ENCODE assay signal across 18 cellular contexts in the genomic region with DNA sequence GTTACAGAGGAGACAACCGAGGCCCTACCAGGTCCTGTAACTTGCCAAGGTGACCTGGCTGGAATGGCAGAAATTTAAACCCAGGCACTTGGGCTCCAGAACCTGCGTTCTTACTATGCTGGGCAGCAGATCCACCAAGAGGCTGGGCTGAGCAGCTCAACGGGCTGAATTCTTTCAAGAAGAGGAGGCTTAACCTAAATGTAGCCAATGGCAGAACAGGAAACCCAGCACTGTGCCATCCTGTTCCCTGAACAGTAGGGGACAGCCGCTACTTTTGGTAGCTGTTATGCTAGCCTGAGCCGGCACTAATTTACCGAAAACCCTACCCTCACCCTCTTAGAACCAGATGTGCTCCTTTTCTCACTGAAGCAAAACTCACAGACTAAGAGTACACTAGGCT.
DNase-seq lines count a peak whose midpoint lies in the region; ATAC-seq and TF ChIP-seq lines count a peak whose summit lies in the region.
"Had no signal": no experiment of that assay in that cellular context is flagged by ENCODE, and none has a peak within 500 bp of the region (broad histone marks: within the 10 kb centered on the region; RNA-seq: fewer than 3 reads in every experiment).

No MANE protein-coding gene starts in this region.

- H3K4me1 ChIP-seq in ACC112 (ENCODE audit: control insufficient read depth, insufficient read depth, low read length, unreplicated experiment) = peaks cover 44% of the 10 kb centered on the region
- peaks cover 27% of the 10 kb centered on the region for H3K4me1 ChIP-seq in rectal smooth muscle tissue (ENCODE audit: control insufficient read depth, insufficient read depth, low read length)

- peak; percentile 18 for DNase-seq in LHCN-M2 (ENCODE audit: low read depth)
- no peak for DNase-seq in epithelial cell of prostate (ENCODE audit: low read depth, low spot score)
- DNase-seq in GM10248 (ENCODE audit: extremely low spot score) = no peak
- DNase-seq in NCI-H510A treated with DMSO at 0.1 percent for 48 hours (lab: John Stamatoyannopoulos, UW) = no peak
- DNase-seq: DMS53, KG1, MG63, NCI-H1092 treated with DMSO at 0.1 percent for 48 hours, NCI-H1694 treated with DMSO at 0.1 percent for 48 hours, NCI-H446 treated with DMSO at 0.1 percent for 48 hours, NCI-H774, PC-9 had no signal

- H3K79me2 ChIP-seq in ACC112 (ENCODE audit: control insufficient read depth, insufficient read depth, low read length, unreplicated experiment) = peaks cover 2% of the 10 kb centered on the region

- POLR2A ChIA-PET in GM10248 (lab: Yijun Ruan, JAX) = no interaction called here

- ATAC-seq in HG03460 (IDR thresholded peaks at IDR 0.05; ENCODE audit: unreplicated experiment) (no peak), esophagus mucosa (no peak)
- ATAC-seq: GM23338, Right ventricle myocardium inferior had no signal

- CTCF ChIA-PET in GM10248 (lab: Yijun Ruan, JAX) = interaction anchor here (0.9 to 1.7 kb wide), 3 partner anchors 18 to 215 kb away, joined by 3 to 6 read pairs (median 5); no protein-coding TSS in a partner anchor

- no peak for TF ChIP-seq CTCF in GM10248 (IDR thresholded peaks at IDR 0.05; ENCODE audit: control extremely low read depth, extremely low read depth, low read depth, missing control alignments)

- no peak overlapping the region for H3K4me3 ChIP-seq in ACC112 (ENCODE audit: low read depth, low read length)
- no peak overlapping the region for H3K4me3 ChIP-seq in rectal smooth muscle tissue (ENCODE audit: low read length)
- H3K4me3 ChIP-seq: GM23338, MG63, PC-9 had no signal

- no peak overlapping the region for H3K9ac ChIP-seq in rectal smooth muscle tissue (ENCODE audit: low read length)

- H3K27me3 ChIP-seq in ACC112 (ENCODE audit: insufficient read depth, low read length) (no peaks in the 10 kb centered on the region), rectal smooth muscle tissue (ENCODE audit: control insufficient read depth, insufficient read depth, low read length) (no peaks in the 10 kb centered on the region)
- H3K27me3 ChIP-seq: MG63 had no signal

- H3K27ac ChIP-seq in ACC112 (ENCODE audit: low read depth, low read length) (peak overlapping the region; percentile 73), epithelial cell of prostate (peak overlapping the region; percentile 65), rectal smooth muscle tissue (ENCODE audit: low read depth, low read length) (peak overlapping the region; percentile 82)
- H3K27ac ChIP-seq: PC-9 had no signal

- H3K36me3 ChIP-seq in ACC112 (ENCODE audit: insufficient read depth, low read length) = peaks cover 20% of the 10 kb centered on the region
- peaks cover 32% of the 10 kb centered on the region for H3K36me3 ChIP-seq in rectal smooth muscle tissue (ENCODE audit: control insufficient read depth, insufficient read depth, low read length)

- no peak overlapping the region for H2AFZ ChIP-seq in ACC112 (ENCODE audit: low read length, unreplicated experiment)
- H2AFZ ChIP-seq: GM23338, PC-9 had no signal
